In genomic region chr14:70189678-70190077, GRCh38 we compare ENCODE assay signal across 12 cellular contexts. TPM values are rescaled to one million over a fixed set of nuclear protein-coding genes. Genes with fewer than 3 reads are reported as not detected.
A peak's percentile ranks its signal among the peaks of the same experiment; 100 is the strongest.
DNase-seq lines count a peak whose midpoint lies in the region; ATAC-seq, FAIRE-seq and TF ChIP-seq lines count a peak whose summit lies in the region.
"Had no signal": no experiment of that assay in that cellular context is flagged by ENCODE, and none has a peak within 500 bp of the region (broad histone marks: within the 10 kb centered on the region; RNA-seq: fewer than 3 reads in every experiment).

No MANE protein-coding gene starts in this region.

- peak overlapping the region; percentile 9 for H3K4me3 Mint-ChIP-seq in activated CD4-positive, alpha-beta T cell treated with anti-CD3 and anti-CD28 coated beads, Interleukin-2, amount 10 ng/mL, durations not matched to agents 7 days and 5 days
- peak overlapping the region; percentile 79 for H3K4me3 Mint-ChIP-seq in HFFc6

- H4K5ac ChIP-seq in H1 (ENCODE audit: insufficient read length, low read depth, low read length) = no peak overlapping the region

- H3K79me1 ChIP-seq in H1 (ENCODE audit: low read depth, low read length) = no peaks in the 10 kb centered on the region

- POLR2A ChIA-PET in activated CD4-positive, alpha-beta T cell treated with anti-CD3 and anti-CD28 coated beads, Interleukin-2, amount 10 ng/mL, durations not matched to agents 7 days and 5 days (lab: Charles Lee) = no interaction called here
- POLR2A ChIA-PET in H1 (lab: Charles Lee; ENCODE audit: partially characterized antibody) = interaction anchor here (0.7 to 0.9 kb wide), 2 partner anchors 16 to 55 kb away, joined by 3 read pairs; no protein-coding TSS in a partner anchor

- no peak overlapping the region for H3K4ac ChIP-seq in H1 (replicated peaks; ENCODE audit: insufficient read length, low read depth, low read length)

- H3K27me3 ChIP-seq in H1 (replicated peaks in 1 of 4; ENCODE audit: control insufficient read depth in 3 of 4, extremely low read depth in 1 of 4, insufficient read depth in 3 of 4, low read length in 3 of 4) = peaks cover 19 to 43% (median 39%) of the 10 kb centered on the region in 4 experiments
- no peaks in the 10 kb centered on the region for H3K27me3 ChIP-seq in parathyroid adenoma (ENCODE audit: control insufficient read depth, insufficient read depth, low read length)
- peaks cover 28% of the 10 kb centered on the region for H3K27me3 ChIP-seq in colonic mucosa

- no peak for TF ChIP-seq RAD21 in H1 (IDR thresholded peaks at IDR 0.05 in 1 of 2, conservative IDR thresholded peaks at IDR 0.05 in 1 of 2; ENCODE audit: low read depth in 2 of 2, low read length in 2 of 2)

- no peaks in the 10 kb centered on the region for H3K36me3 ChIP-seq in H1 (ENCODE audit: control insufficient read depth in 2 of 4, insufficient read depth in 4 of 4, low read length in 3 of 4)
- H3K36me3 ChIP-seq in parathyroid adenoma (ENCODE audit: control insufficient read depth, insufficient read depth, low read length) = no peaks in the 10 kb centered on the region
- H3K36me3 ChIP-seq in colonic mucosa = no peaks in the 10 kb centered on the region
- H3K36me3 ChIP-seq: left lung, MG63 had no signal

- H3K79me2 ChIP-seq in H1 (ENCODE audit: control insufficient read depth in 1 of 2, insufficient read depth in 2 of 2, low read length in 2 of 2) (no peaks in the 10 kb centered on the region), parathyroid adenoma (no peaks in the 10 kb centered on the region)

- TF ChIP-seq POLR2A in H1 (IDR thresholded peaks at IDR 0.05; ENCODE audit: control extremely low read depth in 1 of 2, low read depth in 2 of 2, low read length in 2 of 2) = no peak

- no peak overlapping the region for H2BK15ac ChIP-seq in H1 (ENCODE audit: low read length)

- H3K9me3 ChIP-seq in H1 (ENCODE audit: insufficient read depth in 2 of 2, low read depth in 1 of 2, low read length in 1 of 2) = no peaks in the 10 kb centered on the region
- no peaks in the 10 kb centered on the region for H3K9me3 ChIP-seq in parathyroid adenoma (ENCODE audit: control insufficient read depth, low read length)
- H3K9me3 ChIP-seq in colonic mucosa = no peaks in the 10 kb centered on the region
- H3K9me3 ChIP-seq: left lung, MG63 had no signal

- H3K9ac ChIP-seq in H1 (replicated peaks in 1 of 4; ENCODE audit: extremely low read depth in 1 of 4, low read depth in 3 of 4, low read length in 3 of 4) (no peak overlapping the region), parathyroid adenoma (no peak overlapping the region), colonic mucosa (ENCODE audit: low read depth in 2 of 2, low read length in 2 of 2) (no peak overlapping the region)

- H3K27ac Mint-ChIP-seq in activated CD4-positive, alpha-beta T cell treated with anti-CD3 and anti-CD28 coated beads, Interleukin-2, amount 10 ng/mL, durations not matched to agents 7 days and 5 days = no peak overlapping the region
- H3K27ac Mint-ChIP-seq in HFFc6 = no peak overlapping the region

- H2AK5ac ChIP-seq in H1 (ENCODE audit: low read depth, low read length) = no peak overlapping the region

- H2BK20ac ChIP-seq in H1 (ENCODE audit: low read length) = no peak overlapping the region

- H2AFZ ChIP-seq in H1 (ENCODE audit: low read length) (no peak overlapping the region), parathyroid adenoma (peak overlapping the region; percentile 80)

- H3K18ac ChIP-seq in H1 (ENCODE audit: extremely low read depth, low read length) = no peak overlapping the region

- no peak overlapping the region for H2BK5ac ChIP-seq in H1 (ENCODE audit: low read depth, low read length)

- H2BK12ac ChIP-seq in H1 (ENCODE audit: low read depth, low read length) = no peak overlapping the region

- H3K4me1 ChIP-seq in H1 (replicated peaks in 1 of 4; ENCODE audit: control insufficient read depth in 3 of 4, insufficient read depth in 4 of 4, low read length in 3 of 4) (peaks cover 2 to 22% (median 7%) of the 10 kb centered on the region in 4 experiments; a peak in 6 of 7 replicates), parathyroid adenoma (peaks cover 5% of the 10 kb centered on the region), colonic mucosa (peaks cover 5% of the 10 kb centered on the region)

- H3K4me3 ChIP-seq in H1 (ENCODE audit: extremely low read depth in 1 of 4, insufficient read depth in 2 of 4, low read depth in 3 of 4, low read length in 4 of 4) (peak overlapping the region in 3 of 4 experiments; percentile 64 to 86 (median 75); a peak in 3 of 8 replicates), parathyroid adenoma (ENCODE audit: low read depth, low read length) (no peak overlapping the region), colonic mucosa (no peak overlapping the region)

- H3K9me3 Mint-ChIP-seq in activated CD4-positive, alpha-beta T cell treated with anti-CD3 and anti-CD28 coated beads, Interleukin-2, amount 10 ng/mL, durations not matched to agents 7 days and 5 days = peaks cover 3% of the 10 kb centered on the region
- H3K9me3 Mint-ChIP-seq in HFFc6 = no peaks in the 10 kb centered on the region

- H3K14ac ChIP-seq in H1 (ENCODE audit: insufficient read length) = no peak overlapping the region

- intact Hi-C loops in colonic mucosa (cut with DNase I) = no loop called here

- H2BK120ac ChIP-seq in H1 (replicated peaks; ENCODE audit: low read depth, low read length) = no peak overlapping the region

- H3K4me2 ChIP-seq in H1 (ENCODE audit: insufficient read depth in 1 of 2, low read depth in 2 of 2, low read length in 2 of 2) (peak overlapping the region; percentile 93 to 100; a peak in 3 of 4 replicates), parathyroid adenoma (ENCODE audit: low read length) (no peak overlapping the region)

- peaks cover 71% of the 10 kb centered on the region for H3K27me3 Mint-ChIP-seq in activated CD4-positive, alpha-beta T cell treated with anti-CD3 and anti-CD28 coated beads, Interleukin-2, amount 10 ng/mL, durations not matched to agents 7 days and 5 days
- H3K27me3 Mint-ChIP-seq in HFFc6 (ENCODE audit: insufficient read depth) = peaks cover 26% of the 10 kb centered on the region

- peaks cover 22% of the 10 kb centered on the region for H3K23me2 ChIP-seq in H1 (ENCODE audit: low read depth, low read length)

- H4K8ac ChIP-seq in H1 (ENCODE audit: extremely low read depth, insufficient read depth, low read length) = no peak overlapping the region

- TF ChIP-seq CTCF in HFFc6 (IDR thresholded peaks at IDR 0.05) (no peak), H1 (IDR thresholded peaks at IDR 0.05; ENCODE audit: control extremely low read depth in 1 of 3, insufficient read depth in 1 of 3, low read depth in 1 of 3, low read length in 3 of 3) (no peak), parathyroid adenoma (IDR thresholded peaks at IDR 0.05) (no peak), colonic mucosa (IDR thresholded peaks at IDR 0.05) (no peak)

- no peaks in the 10 kb centered on the region for H3K36me3 Mint-ChIP-seq in activated CD4-positive, alpha-beta T cell treated with anti-CD3 and anti-CD28 coated beads, Interleukin-2, amount 10 ng/mL, durations not matched to agents 7 days and 5 days (ENCODE audit: low read depth)
- H3K36me3 Mint-ChIP-seq in HFFc6 (ENCODE audit: low read depth) = no peaks in the 10 kb centered on the region

- TF ChIP-seq EP300 in H1 (IDR thresholded peaks at IDR 0.05; ENCODE audit: borderline replicate concordance in 1 of 2, low read depth in 2 of 2, low read length in 2 of 2) = no peak

- DNase-seq in activated CD4-positive, alpha-beta T cell treated with anti-CD3 and anti-CD28 coated beads, Interleukin-2, amount 10 ng/mL, durations not matched to agents 7 days and 5 days = no peak
- no peak for DNase-seq in activated CD4-positive, alpha-beta T cell treated with anti-CD3 and anti-CD28 coated beads, Interleukin-2, amount 50 U/mL, for 1 hour
- DNase-seq in HFFc6 (no peak), H1 (ENCODE audit: low read depth in 1 of 2, low spot score in 2 of 2) (no peak), NCI-H1048 (lab: John Stamatoyannopoulos, UW) (no peak), colonic mucosa (no peak)
- DNase-seq: NK-92 treated with Interleukin-12 subunit alpha and Interleukin-12 subunit beta, amount 100 ng/mL, for 24 hours had no signal

- WGBS in H1 (ENCODE audit: extremely low coverage in 1 of 2, insufficient coverage in 1 of 2, insufficient read length in 1 of 2, insufficient replicate concordance in 2 of 2, low coverage in 1 of 2, low lambda C conversion rate in 2 of 2, missing lambda C conversion rate in 1 of 2), 2 experiments = 56% methylated on average over 6 of the region's 6 CpGs; no CpG with 5 or more reads in 1 of the 2 experiments

- CTCF ChIA-PET in activated CD4-positive, alpha-beta T cell treated with anti-CD3 and anti-CD28 coated beads, Interleukin-2, amount 10 ng/mL, durations not matched to agents 7 days and 5 days (lab: Charles Lee) = interaction anchor here (0.9 kb wide), 1 partner anchor 378 kb away, joined by 3 read pairs; no protein-coding TSS in a partner anchor
- CTCF ChIA-PET in H1 (lab: Charles Lee; ENCODE audit: partially characterized antibody) = interaction anchor here (0.7 to 2.2 kb wide), 6 partner anchors 21 to 116 kb away, joined by 3 to 8 read pairs (median 4); no protein-coding TSS in a partner anchor

- no peak for FAIRE-seq in H1 (lab: Jason Lieb, UNC)

- H3K56ac ChIP-seq in H1 (replicated peaks; ENCODE audit: insufficient read length, low read depth, low read length) = no peak overlapping the region

- no peaks in the 10 kb centered on the region for H4K20me1 ChIP-seq in H1 (replicated peaks in 1 of 2; ENCODE audit: control insufficient read depth in 1 of 2, insufficient read depth in 2 of 2, low read length in 2 of 2)

- H3K23ac ChIP-seq in H1 (ENCODE audit: insufficient read length) = no peak overlapping the region

- H3K27ac ChIP-seq in H1 (ENCODE audit: low read depth, low read length) = no peak overlapping the region
- no peak overlapping the region for H3K27ac ChIP-seq in parathyroid adenoma
- H3K27ac ChIP-seq in colonic mucosa = no peak overlapping the region
- H3K27ac ChIP-seq: left lung, VCaP had no signal

- no peak for ATAC-seq in GM19328 (IDR thresholded peaks at IDR 0.05; ENCODE audit: unreplicated experiment)

- H4K91ac ChIP-seq in H1 (replicated peaks; ENCODE audit: insufficient read length, low read length) = no peak overlapping the region

- H3K4me1 Mint-ChIP-seq in activated CD4-positive, alpha-beta T cell treated with anti-CD3 and anti-CD28 coated beads, Interleukin-2, amount 10 ng/mL, durations not matched to agents 7 days and 5 days = peaks cover 20% of the 10 kb centered on the region
- peaks cover 24% of the 10 kb centered on the region for H3K4me1 Mint-ChIP-seq in HFFc6 (ENCODE audit: low read depth)

RNA-seq across cellular contexts. Expression of gene SLC8A3, which starts 0.9 kb away (rescaled TPM):
- not detected for total RNA-seq in activated CD4-positive, alpha-beta T cell treated with anti-CD3 and anti-CD28 coated beads, Interleukin-2, amount 10 ng/mL, durations not matched to agents 7 days and 5 days
- total RNA-seq in HFFc6 (2021; fragmentation: NEBNext Ultra II Directional; extraction: Animal tissue kit (Norgen Biotek cat#: 25700)) = not detected
- total RNA-seq in H1 (2021; fragmentation: NEBNext Ultra II Directional; extraction: Animal tissue kit (Norgen Biotek cat#: 25700)) = 1.0 and 1.1 TPM in 2 replicates
- polyA plus RNA-seq in H1 (2011; rRNA removed) = 0.33 and 0.38 TPM in 2 replicates
- polyA plus RNA-seq in H1 (2011; cell fraction: cytosol; rRNA removed) = 0.57 TPM
- polyA plus RNA-seq in H1 (2011; cell fraction: nucleus; rRNA removed) = 0.66 TPM
- 0.50 to 0.72 TPM (median 0.60 TPM) in 4 replicates for polyA plus RNA-seq in H1 (2012, experiment 1 of 2)
- polyA plus RNA-seq in H1 (2012, experiment 2 of 2) = 0.20 TPM
- polyA plus RNA-seq in H1 (2013, experiment 1 of 2) = 1.8 TPM
- polyA plus RNA-seq in H1 (2013, experiment 2 of 2) = 1.7 TPM
- 2.3 and 2.7 TPM in 2 replicates for polyA minus RNA-seq in H1 (2011; rRNA and poly(A)+ RNA removed)
- polyA minus RNA-seq in H1 (2011; cell fraction: cytosol; rRNA and poly(A)+ RNA removed) = 1.3 TPM
- polyA minus RNA-seq in H1 (2011; cell fraction: nucleus; rRNA and poly(A)+ RNA removed) = 2.5 TPM
- total RNA-seq in colonic mucosa = under 1 TPM; 0.40 TPM

Comparison
In these comparisons a context has a peak if more than half of its experiments do, and no peak if none do; other contexts are left out.
1. H3K4me3 ChIP-seq: peak in H1 (3 of 4); none in parathyroid adenoma (single experiment) and colonic mucosa (single experiment).